17 cellular contexts compared by ENCODE assay signal in genomic region chr2:235749121-235749780, GRCh38.
DNase-seq lines count a peak whose midpoint lies in the region; ATAC-seq, FAIRE-seq and TF ChIP-seq lines count a peak whose summit lies in the region.
"Had no signal": no experiment of that assay in that cellular context is flagged by ENCODE, and none has a peak within 500 bp of the region (broad histone marks: within the 10 kb centered on the region; RNA-seq: fewer than 3 reads in every experiment).

No MANE protein-coding gene starts in this region.

- H3K27me3 ChIP-seq in adipocyte (replicated peaks; ENCODE audit: control insufficient read depth, insufficient read depth, low read length): no peaks in the 10 kb centered on the region
- H3K27me3 ChIP-seq: upper lobe of left lung had no signal

- H3K4me3 ChIP-seq in adipocyte (ENCODE audit: low read length): no peak overlapping the region
- H3K4me3 ChIP-seq: upper lobe of left lung had no signal

- ATAC-seq in sciatic nerve: peak; percentile 50
- ATAC-seq: activated CD4-positive, alpha-beta T cell treated with anti-CD3 and anti-CD28 coated beads for 36 hours; CD8-positive, alpha-beta T cell had no signal

- no peak overlapping the region for H3K9ac ChIP-seq in adipocyte (ENCODE audit: low read length)

- peaks cover 22% of the 10 kb centered on the region for H3K36me3 ChIP-seq in adipocyte (ENCODE audit: control insufficient read depth, insufficient read depth, low read length, severe bottlenecking)

- no peaks in the 10 kb centered on the region for H3K9me3 ChIP-seq in adipocyte (ENCODE audit: control insufficient read depth, low read length)
- H3K9me3 ChIP-seq: upper lobe of left lung had no signal

- DNase-seq in EH (ENCODE audit: low read depth) (peak; percentile 94), adipocyte (ENCODE audit: low read depth) (peak; percentile 82), foreskin melanocyte (peak; percentile 58), sciatic nerve (ENCODE audit: low spot score) (no peak), NCI-H2196 treated with DMSO at 0.1 percent for 48 hours (lab: John Stamatoyannopoulos, UW; ENCODE audit: unreplicated experiment) (no peak), D721Med (ENCODE audit: insufficient read length, low spot score) (no peak), NCI-H2029 treated with DMSO at 0.1 percent for 48 hours (lab: John Stamatoyannopoulos, UW) (no peak), RPMI8226 (no peak)
- DNase-seq: activated CD4-positive, alpha-beta T cell treated with anti-CD3 and anti-CD28 coated beads for 36 hours; activated naive CD8-positive, alpha-beta T cell treated with anti-CD3 and anti-CD28 coated beads for 36 hours; CD8-positive, alpha-beta T cell; GDM1; NCI-H510A; stimulated activated CD4-positive, alpha-beta T cell treated with anti-CD3 and anti-CD28 coated beads, Interleukin-2, amount 100 ng/mL, for 24 hours; upper lobe of left lung had no signal

- TF ChIP-seq CTCF in D721Med (IDR thresholded peaks at IDR 0.05; ENCODE audit: insufficient read depth, missing control alignments): no peak

- H3K4me1 ChIP-seq in adipocyte (ENCODE audit: control insufficient read depth, insufficient read depth, low read length): peaks cover 20% of the 10 kb centered on the region
- H3K4me1 ChIP-seq: upper lobe of left lung had no signal

- intact Hi-C loops in sciatic nerve (cut with DNase I): no loop called here

- FAIRE-seq in D721Med (lab: Jason Lieb, UNC): no peak
- FAIRE-seq: colon, islet of Langerhans had no signal

Comparison
In these comparisons a context has a peak if more than half of its experiments do, and no peak if none do; other contexts are left out.
1. DNase-seq: peak in EH (single experiment), adipocyte (single experiment) and foreskin melanocyte (single experiment); none in sciatic nerve (single experiment), NCI-H2196 treated with DMSO at 0.1 percent for 48 hours (single experiment), D721Med (single experiment), NCI-H2029 treated with DMSO at 0.1 percent for 48 hours (single experiment) and RPMI8226 (single experiment).